9 cellular contexts compared by ENCODE assay signal in genomic region chr7:27113991-27114866, GRCh38. TPM values are rescaled to one million over a fixed set of nuclear protein-coding genes. Genes with fewer than 3 reads are reported as not detected.
A peak's percentile ranks its signal among the peaks of the same experiment; 100 is the strongest.
DNase-seq lines count a peak whose midpoint lies in the region; ATAC-seq, FAIRE-seq and TF ChIP-seq lines count a peak whose summit lies in the region.
"Had no signal": no experiment of that assay in that cellular context is flagged by ENCODE, and none has a peak within 500 bp of the region (broad histone marks: within the 10 kb centered on the region; RNA-seq: fewer than 3 reads in every experiment).

No MANE protein-coding gene starts in this region.

- H3K4me3 Mint-ChIP-seq in chondrocyte (ENCODE audit: unreplicated experiment): peak overlapping the region; percentile 63

- H3K4me1 ChIP-seq in heart right ventricle: peaks cover 0 to 24% (median 6%) of the 10 kb centered on the region in 9 donors
- peaks cover 53% of the 10 kb centered on the region for H3K4me1 ChIP-seq in mucosa of descending colon (ENCODE audit: low read depth)

- peak overlapping the region; percentile 82 for H3K27ac Mint-ChIP-seq in chondrocyte (ENCODE audit: unreplicated experiment)

- H3K27me3 Mint-ChIP-seq in chondrocyte (ENCODE audit: low read depth): peaks cover 83% of the 10 kb centered on the region

- ATAC-seq in heart right ventricle (no peak), mucosa of descending colon (peak; percentile 32)

- H3K27me3 ChIP-seq in heart right ventricle: peaks cover 18 to 99% (median 98%) of the 10 kb centered on the region in 7 donors

- no peak for TF ChIP-seq POLR2A in GM12891 (IDR thresholded peaks at IDR 0.05; ENCODE audit: low read depth, low read length)

- 3 to 12% methylated on average over 15 to 27 of the region's 27 CpGs for WGBS in heart right ventricle, 2 donors

- H3K9me3 ChIP-seq in heart right ventricle (no peaks in the 10 kb centered on the region), mucosa of descending colon (no peaks in the 10 kb centered on the region)

- TF ChIP-seq CTCF in heart right ventricle (IDR thresholded peaks at IDR 0.05) (no peak), chondrocyte (IDR thresholded peaks at IDR 0.05) (no peak), mucosa of descending colon (IDR thresholded peaks at IDR 0.05) (no peak)

- DNase-seq in heart right ventricle (no peak), cardiac septum (ENCODE audit: low spot score) (no peak), chondrocyte (ENCODE audit: low spot score) (no peak), mucosa of descending colon (peak; percentile 64 to 73 (median 71)), urothelium cell line (ENCODE audit: low spot score) (peak; percentile 70), GM12891 (ENCODE audit: insufficient read length, low spot score) (no peak), pons (ENCODE audit: low spot score) (no peak), NOMO-1 (lab: John Stamatoyannopoulos, UW; ENCODE audit: unreplicated experiment in 2 of 2) (no peak)
- DNase-seq: activated CD4-positive, alpha-beta T cell treated with anti-CD3 and anti-CD28 coated beads, Interleukin-2, amount 50 U/mL, for 4 hours had no signal

- H3K36me3 ChIP-seq in heart right ventricle: no peaks in the 10 kb centered on the region
- H3K36me3 ChIP-seq in mucosa of descending colon (ENCODE audit: low read depth): no peaks in the 10 kb centered on the region

- H3K36me3 Mint-ChIP-seq in chondrocyte (ENCODE audit: low read depth): peaks cover 10% of the 10 kb centered on the region

- peak overlapping the region in 5 of 10 donors; percentile 1 to 77 (median 70) for H3K27ac ChIP-seq in heart right ventricle

- H3K4me1 Mint-ChIP-seq in chondrocyte (ENCODE audit: low read depth): peaks cover 12% of the 10 kb centered on the region

- intact Hi-C loops in heart right ventricle (cut with DNase I): no loop called here
- intact Hi-C loops in cardiac septum (cut with DNase I): no loop called here
- intact Hi-C loops in mucosa of descending colon (cut with DNase I, micrococcal nuclease): no loop called here

- FAIRE-seq in urothelium cell line (lab: Jason Lieb, UNC): peak; percentile 32
- no peak for FAIRE-seq in GM12891 (lab: Jason Lieb, UNC)

- H3K4me3 ChIP-seq in heart right ventricle: peak overlapping the region in 6 of 10 donors; percentile 7 to 49 (median 27)
- peak overlapping the region; percentile 11 for H3K4me3 ChIP-seq in mucosa of descending colon

- no peaks in the 10 kb centered on the region for H3K9me3 Mint-ChIP-seq in chondrocyte (ENCODE audit: low read depth)

TF ChIP-seq in GM12891, 5 proteins besides CTCF, POLR2A, EP300 and RAD21:
- TF ChIP-seq PAX5 (IDR thresholded peaks at IDR 0.05; ENCODE audit: insufficient read depth, low read length, severe bottlenecking): no peak
- no peak for TF ChIP-seq TAF1 (IDR thresholded peaks at IDR 0.05; ENCODE audit: low read depth, low read length)
- TF ChIP-seq POU2F2 (IDR thresholded peaks at IDR 0.05; ENCODE audit: low read depth, low read length): no peak
- no peak for TF ChIP-seq SPI1 (IDR thresholded peaks at IDR 0.05; ENCODE audit: low read depth, low read length)
- no peak for TF ChIP-seq POLR2AphosphoS5 (IDR thresholded peaks at IDR 0.05; ENCODE audit: low read depth, low read length)

RNA-seq across cellular contexts. Expression of gene HOXA2, which starts 11.7 kb away (rescaled TPM):
- total RNA-seq in heart right ventricle: under 1 TPM in 2 of 10 donors, not detected in 8; 0.15 to 0.23 TPM
- under 1 TPM; 0.10 to 0.22 TPM for polyA plus RNA-seq in heart right ventricle
- 0.30 TPM for total RNA-seq in cardiac septum
- total RNA-seq in chondrocyte: 8.3 to 10.2 TPM in 2 of 3 replicates, not detected in the other
- total RNA-seq in mucosa of descending colon: 1 to 10 TPM; 3.2 to 4.3 (median 3.3) TPM
- not detected for polyA plus RNA-seq in GM12891 (2012; ENCODE audit: low read depth, missing spikeins)

RNA-seq across cellular contexts. Expression of gene HOXA4, which starts 16.3 kb away (rescaled TPM):
- total RNA-seq in heart right ventricle: 1 to 10 TPM in 1 of 10 donors, under 1 TPM in 5, not detected in 4; 0.20 to 1.1 (median 0.48) TPM
- polyA plus RNA-seq in heart right ventricle: 1 to 10 TPM in 1 of 2 donors, under 1 TPM in 1; 0.59 to 1.2 TPM
- total RNA-seq in cardiac septum: 1.1 TPM
- 0.30 TPM in 1 of 3 replicates, not detected in the others for total RNA-seq in chondrocyte
- total RNA-seq in mucosa of descending colon: 1 to 10 TPM; 5.9 to 9.5 (median 8.3) TPM
- polyA plus RNA-seq in GM12891 (2012; ENCODE audit: low read depth, missing spikeins): not detected

RNA-seq across cellular contexts. Expression of gene HOXA1, which starts 18.4 kb away (rescaled TPM):
- total RNA-seq in heart right ventricle (under 1 TPM in 2 of 10 donors, not detected in 8; 0.15 to 0.37 TPM), cardiac septum (0.19 TPM), chondrocyte (2.7 to 2.9 TPM in 2 of 3 replicates, not detected in the other), mucosa of descending colon (1 to 10 TPM; 1.5 to 2.7 (median 2.1) TPM)
- under 1 TPM in 1 of 2 donors, not detected in 1; 0.07 TPM for polyA plus RNA-seq in heart right ventricle
- 0.05 TPM for polyA plus RNA-seq in GM12891 (2012; ENCODE audit: low read depth, missing spikeins)

RNA-seq across cellular contexts. Expression of gene HOXA5, which starts 29.3 kb away (rescaled TPM):
- total RNA-seq in heart right ventricle (under 1 TPM in 3 of 10 donors, not detected in 7; 0.21 to 0.95 (median 0.28) TPM), cardiac septum (0.30 TPM), chondrocyte (not detected in 3 replicates), mucosa of descending colon (10 to 100 TPM; 16.1 to 26.6 (median 23.8) TPM)
- under 1 TPM in 1 of 2 donors, not detected in 1; 0.09 TPM for polyA plus RNA-seq in heart right ventricle
- polyA plus RNA-seq in GM12891 (2012; ENCODE audit: low read depth, missing spikeins): not detected

RNA-seq across cellular contexts. Expression of gene HOXA6, which starts 33.3 kb away (rescaled TPM):
- total RNA-seq in heart right ventricle: not detected
- polyA plus RNA-seq in heart right ventricle: not detected
- not detected for total RNA-seq in cardiac septum
- not detected in 3 replicates for total RNA-seq in chondrocyte
- 10 to 100 TPM; 20.2 to 39.5 (median 20.5) TPM for total RNA-seq in mucosa of descending colon
- polyA plus RNA-seq in GM12891 (2012; ENCODE audit: low read depth, missing spikeins): not detected

Comparison
In these comparisons a context has a peak if more than half of its experiments do, and no peak if none do; other contexts are left out.
1. DNase-seq: peak in mucosa of descending colon (3 of 3) and urothelium cell line (single experiment); none in heart right ventricle (0 of 2), cardiac septum (single experiment), chondrocyte (single experiment), GM12891 (single experiment), pons (single experiment) and NOMO-1 (0 of 2).